ENCODE assay signal across 8 cellular contexts in the genomic region with DNA sequence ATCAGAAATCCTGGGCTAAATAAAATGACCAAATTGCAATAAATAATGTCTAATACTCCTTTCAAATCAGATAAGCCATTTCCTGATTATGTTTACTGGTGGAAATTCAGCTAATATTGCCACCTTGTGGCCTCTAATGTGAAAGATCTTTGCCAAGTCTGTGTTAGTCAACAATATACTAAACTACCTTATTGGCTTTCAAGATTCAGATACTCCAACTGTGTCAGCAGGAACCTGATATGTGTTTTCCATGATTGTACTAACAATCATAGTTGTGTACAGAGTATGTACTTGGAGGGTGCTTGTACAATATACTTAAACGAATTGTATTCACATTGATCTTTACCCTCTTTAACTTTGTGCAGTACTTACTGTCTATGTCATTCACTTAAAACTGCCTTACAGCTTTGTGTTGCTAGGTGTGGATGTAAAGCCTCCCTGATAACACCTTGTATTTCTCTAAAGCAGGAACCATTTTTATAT.
A peak's percentile ranks its signal among the peaks of the same experiment; 100 is the strongest.
DNase-seq lines count a peak whose midpoint lies in the region; ATAC-seq and TF ChIP-seq lines count a peak whose summit lies in the region.

No MANE protein-coding gene starts in this region.

- no peak for DNase-seq in activated naive CD8-positive, alpha-beta T cell treated with anti-CD3 and anti-CD28 coated beads, Interleukin-2, amount 10 ng/mL, durations not matched to agents 7 days and 5 days
- no peak for DNase-seq in activated naive CD8-positive, alpha-beta T cell treated with anti-CD3 and anti-CD28 coated beads for 36 hours
- DNase-seq in H7 (peak; percentile 17), Karpas-422 (peak; percentile 83), Peyer's patch (no peak), endodermal cell (no peak), 8988T (no peak)

- H3K27ac Mint-ChIP-seq in activated naive CD8-positive, alpha-beta T cell treated with anti-CD3 and anti-CD28 coated beads, Interleukin-2, amount 10 ng/mL, durations not matched to agents 7 days and 5 days: no peak overlapping the region
- no peak overlapping the region for H3K27ac Mint-ChIP-seq in activated naive CD8-positive, alpha-beta T cell treated with anti-CD3 and anti-CD28 coated beads for 36 hours
- no peak overlapping the region for H3K27ac Mint-ChIP-seq in endodermal cell

- peaks cover 26% of the 10 kb centered on the region for H3K4me1 ChIP-seq in Karpas-422 (ENCODE audit: low read length)
- peaks cover 0 to 6% (median 0%) of the 10 kb centered on the region in 4 donors for H3K4me1 ChIP-seq in Peyer's patch
- H3K4me1 ChIP-seq in endodermal cell (ENCODE audit: control insufficient read depth, insufficient read depth, low read length): no peaks in the 10 kb centered on the region
- H3K4me1 ChIP-seq in mucosa of stomach (ENCODE audit: control insufficient read depth, insufficient read depth, low read length): peaks cover 6% of the 10 kb centered on the region

- no peaks in the 10 kb centered on the region for H3K9me3 Mint-ChIP-seq in activated naive CD8-positive, alpha-beta T cell treated with anti-CD3 and anti-CD28 coated beads, Interleukin-2, amount 10 ng/mL, durations not matched to agents 7 days and 5 days
- H3K9me3 Mint-ChIP-seq in activated naive CD8-positive, alpha-beta T cell treated with anti-CD3 and anti-CD28 coated beads for 36 hours: no peaks in the 10 kb centered on the region
- no peaks in the 10 kb centered on the region for H3K9me3 Mint-ChIP-seq in endodermal cell

- H3K79me2 ChIP-seq in Karpas-422 (ENCODE audit: low read length): no peaks in the 10 kb centered on the region

- peak overlapping the region; percentile 93 for H2AFZ ChIP-seq in Karpas-422 (ENCODE audit: low read length)

- H3K27me3 ChIP-seq in H7 (ENCODE audit: control insufficient read depth, insufficient read depth, low read length): no peaks in the 10 kb centered on the region
- no peaks in the 10 kb centered on the region for H3K27me3 ChIP-seq in Karpas-422 (ENCODE audit: low read length)
- no peaks in the 10 kb centered on the region for H3K27me3 ChIP-seq in Peyer's patch
- H3K27me3 ChIP-seq in endodermal cell (ENCODE audit: control insufficient read depth, insufficient read depth, low read length, poor library complexity, severe bottlenecking): no peaks in the 10 kb centered on the region
- no peaks in the 10 kb centered on the region for H3K27me3 ChIP-seq in mucosa of stomach (ENCODE audit: control insufficient read depth, insufficient read depth, low read length)

- no peak overlapping the region for H3K4me3 ChIP-seq in H7 (ENCODE audit: insufficient read depth, low read depth, low read length)
- no peak overlapping the region for H3K4me3 ChIP-seq in Karpas-422 (ENCODE audit: low read length)
- H3K4me3 ChIP-seq in Peyer's patch: no peak overlapping the region
- no peak overlapping the region for H3K4me3 ChIP-seq in endodermal cell (ENCODE audit: low read length)
- H3K4me3 ChIP-seq in mucosa of stomach (ENCODE audit: low read length): peak overlapping the region; percentile 0

- 0 out of 2 replicates have a peak overlapping the region, but pooled peaks have one; percentile 9 for H3K27ac ChIP-seq in Karpas-422 (ENCODE audit: low read length)
- peak overlapping the region; percentile 5 to 79 (median 64) for H3K27ac ChIP-seq in Peyer's patch
- no peak overlapping the region for H3K27ac ChIP-seq in endodermal cell (ENCODE audit: low read depth, low read length)

- H3K9me3 ChIP-seq in Karpas-422 (ENCODE audit: low read length) (no peaks in the 10 kb centered on the region), Peyer's patch (no peaks in the 10 kb centered on the region), endodermal cell (ENCODE audit: control insufficient read depth, low read length) (no peaks in the 10 kb centered on the region), mucosa of stomach (ENCODE audit: control insufficient read depth, low read length) (no peaks in the 10 kb centered on the region)

- POLR2A ChIA-PET in activated naive CD8-positive, alpha-beta T cell treated with anti-CD3 and anti-CD28 coated beads, Interleukin-2, amount 10 ng/mL, durations not matched to agents 7 days and 5 days (lab: Charles Lee): no interaction called here

- no peaks in the 10 kb centered on the region for H4K20me1 ChIP-seq in Karpas-422 (ENCODE audit: insufficient read depth, low read depth, low read length)

- ATAC-seq in activated naive CD8-positive, alpha-beta T cell treated with anti-CD3 and anti-CD28 coated beads, Interleukin-2, amount 10 ng/mL, durations not matched to agents 7 days and 5 days (ENCODE audit: low read depth): peak; percentile 53

- peak; percentile 20 to 78 (median 52) for TF ChIP-seq CTCF in Peyer's patch (IDR thresholded peaks at IDR 0.05)
- TF ChIP-seq CTCF in endodermal cell (conservative IDR thresholded peaks at IDR 0.05): peak; percentile 73

- peaks cover 6% of the 10 kb centered on the region for H3K27me3 Mint-ChIP-seq in activated naive CD8-positive, alpha-beta T cell treated with anti-CD3 and anti-CD28 coated beads, Interleukin-2, amount 10 ng/mL, durations not matched to agents 7 days and 5 days
- no peaks in the 10 kb centered on the region for H3K27me3 Mint-ChIP-seq in activated naive CD8-positive, alpha-beta T cell treated with anti-CD3 and anti-CD28 coated beads for 36 hours
- H3K27me3 Mint-ChIP-seq in endodermal cell (ENCODE audit: insufficient read depth): no peaks in the 10 kb centered on the region

- H3K4me2 ChIP-seq in Karpas-422 (ENCODE audit: low read depth, low read length, poor library complexity, severe bottlenecking): peak overlapping the region; percentile 37

- no CpG with 5 or more reads among the region's 1 CpG for WGBS in endodermal cell (ENCODE audit: insufficient coverage in 1 of 2, insufficient read length in 1 of 2), 2 experiments

- H3K9ac ChIP-seq in Karpas-422 (ENCODE audit: low read length) (peak overlapping the region; percentile 25; the same call in 1 of the 2 replicates), endodermal cell (ENCODE audit: extremely low read depth, low read length, poor library complexity, severe bottlenecking) (no peak overlapping the region), mucosa of stomach (ENCODE audit: low read length) (peak overlapping the region; percentile 60)

- no peaks in the 10 kb centered on the region for H3K9me2 ChIP-seq in Karpas-422 (replicated peaks; ENCODE audit: insufficient read depth, low read length)

- H3K36me3 ChIP-seq in H7 (replicated peaks; ENCODE audit: control insufficient read depth, insufficient read depth, low read length) (no peaks in the 10 kb centered on the region), Karpas-422 (ENCODE audit: insufficient read depth, low read length) (no peaks in the 10 kb centered on the region), Peyer's patch (no peaks in the 10 kb centered on the region), endodermal cell (ENCODE audit: control insufficient read depth, insufficient read depth, low read length) (no peaks in the 10 kb centered on the region), mucosa of stomach (ENCODE audit: control insufficient read depth, insufficient read depth, low read length) (no peaks in the 10 kb centered on the region)

- TF ChIP-seq POLR2A in Peyer's patch (IDR thresholded peaks at IDR 0.05): no peak

- H3K4me1 Mint-ChIP-seq in activated naive CD8-positive, alpha-beta T cell treated with anti-CD3 and anti-CD28 coated beads, Interleukin-2, amount 10 ng/mL, durations not matched to agents 7 days and 5 days: no peaks in the 10 kb centered on the region
- no peaks in the 10 kb centered on the region for H3K4me1 Mint-ChIP-seq in activated naive CD8-positive, alpha-beta T cell treated with anti-CD3 and anti-CD28 coated beads for 36 hours
- H3K4me1 Mint-ChIP-seq in endodermal cell: no peaks in the 10 kb centered on the region

- no peaks in the 10 kb centered on the region for H3K36me3 Mint-ChIP-seq in activated naive CD8-positive, alpha-beta T cell treated with anti-CD3 and anti-CD28 coated beads, Interleukin-2, amount 10 ng/mL, durations not matched to agents 7 days and 5 days
- H3K36me3 Mint-ChIP-seq in activated naive CD8-positive, alpha-beta T cell treated with anti-CD3 and anti-CD28 coated beads for 36 hours: no peaks in the 10 kb centered on the region
- H3K36me3 Mint-ChIP-seq in endodermal cell (ENCODE audit: low read depth): no peaks in the 10 kb centered on the region

- H3K4me3 Mint-ChIP-seq in activated naive CD8-positive, alpha-beta T cell treated with anti-CD3 and anti-CD28 coated beads, Interleukin-2, amount 10 ng/mL, durations not matched to agents 7 days and 5 days: no peak overlapping the region
- H3K4me3 Mint-ChIP-seq in activated naive CD8-positive, alpha-beta T cell treated with anti-CD3 and anti-CD28 coated beads for 36 hours: no peak overlapping the region
- no peak overlapping the region for H3K4me3 Mint-ChIP-seq in endodermal cell

Comparison
In these comparisons a context has a peak if more than half of its experiments do, and no peak if none do; other contexts are left out.
1. DNase-seq: peak in H7 (single experiment) and Karpas-422 (single experiment); none in activated naive CD8-positive, alpha-beta T cell treated with anti-CD3 and anti-CD28 coated beads, Interleukin-2, amount 10 ng/mL, durations not matched to agents 7 days and 5 days (single experiment), activated naive CD8-positive, alpha-beta T cell treated with anti-CD3 and anti-CD28 coated beads for 36 hours (single experiment), Peyer's patch (0 of 3), endodermal cell (single experiment) and 8988T (single experiment).